In genomic region chr4:123120473-123120872, GRCh38 we compare ENCODE assay signal across 23 cellular contexts.
DNase-seq lines count a peak whose midpoint lies in the region; ATAC-seq, FAIRE-seq and TF ChIP-seq lines count a peak whose summit lies in the region.
"Had no signal": no experiment of that assay in that cellular context is flagged by ENCODE, and none has a peak within 500 bp of the region (broad histone marks: within the 10 kb centered on the region; RNA-seq: fewer than 3 reads in every experiment).

No MANE protein-coding gene starts in this region.

- no peaks in the 10 kb centered on the region for H3K27me3 ChIP-seq in brain microvascular endothelial cell (replicated peaks)
- H3K27me3 ChIP-seq in keratinocyte (ENCODE audit: control insufficient read depth, extremely low read depth, insufficient read depth, low read length), result no peaks in the 10 kb centered on the region
- H3K27me3 ChIP-seq in gastrocnemius medialis, result no peaks in the 10 kb centered on the region
- H3K27me3 ChIP-seq: ascending aorta, SJCRH30 had no signal

- H3K36me3 ChIP-seq in brain microvascular endothelial cell (replicated peaks), result no peaks in the 10 kb centered on the region
- no peaks in the 10 kb centered on the region for H3K36me3 ChIP-seq in keratinocyte (ENCODE audit: control insufficient read depth in 2 of 2, extremely low read depth in 1 of 2, insufficient read depth in 2 of 2, low read length in 2 of 2)
- no peaks in the 10 kb centered on the region for H3K36me3 ChIP-seq in gastrocnemius medialis
- H3K36me3 ChIP-seq: ascending aorta had no signal

- H3K9me3 ChIP-seq in keratinocyte (ENCODE audit: control insufficient read depth, low read depth, low read length) (no peaks in the 10 kb centered on the region), gastrocnemius medialis (no peaks in the 10 kb centered on the region)
- H3K9me3 ChIP-seq: ascending aorta, SJCRH30 had no signal

- no peak overlapping the region for H3K4me2 ChIP-seq in keratinocyte (ENCODE audit: control insufficient read depth, extremely low read depth, insufficient read depth, low read depth, low read length)

- H3K27ac ChIP-seq in brain microvascular endothelial cell (peak overlapping the region; percentile 71), keratinocyte (ENCODE audit: control insufficient read depth, insufficient read depth, low read length) (peak overlapping the region; percentile 47), gastrocnemius medialis (no peak overlapping the region)
- H3K27ac ChIP-seq: ascending aorta, SJCRH30 had no signal

- no peak for TF ChIP-seq POLR2A in gastrocnemius medialis (IDR thresholded peaks at IDR 0.05)

- DNase-seq in AG08396 (ENCODE audit: low spot score) (peak; percentile 38), M059J (ENCODE audit: low read depth) (peak; percentile 32), brain microvascular endothelial cell (peak; percentile 53), keratinocyte (ENCODE audit: low read depth, low spot score) (no peak), gastrocnemius medialis (no peak), HUDEP-2 (lab: John Stamatoyannopoulos, UW; ENCODE audit: unreplicated experiment in 76 of 76) (no peak), iPS-NIHi7 (ENCODE audit: extremely low spot score) (no peak)
- DNase-seq: ACHN; activated CD4-positive, alpha-beta T cell treated with anti-CD3 and anti-CD28 coated beads, Interleukin-2, amount 10 ng/mL, durations not matched to agents 24 days and 14 days; activated naive CD4-positive, alpha-beta T cell; activated T-cell treated with anti-CD3 and anti-CD28 coated beads for 4 hours; CD8-positive, alpha-beta T cell; erythroblast; kidney; MM.1S; NCI-H2029; NCI-H524 treated with DMSO at 0.1 percent for 48 hours; nephron progenitor cell; SJCRH30; stimulated activated naive B cell treated with anti-CD40 and anti-IgM and Interleukin-4, amounts not matched to agents 10 μg/mL and 1 μg/mL and 100 μg/mL, for 72 hours; T1000 had no signal

- no peak for FAIRE-seq in keratinocyte (lab: Jason Lieb, UNC)

- H4K20me1 ChIP-seq in keratinocyte (ENCODE audit: control insufficient read depth, extremely low read depth, insufficient read depth, low read length), result no peaks in the 10 kb centered on the region

- H3K9ac ChIP-seq in keratinocyte (ENCODE audit: control insufficient read depth, extremely low read depth, insufficient read depth, low read length), result no peak overlapping the region

- dilution Hi-C loops in keratinocyte (cut with MboI; ENCODE audit: extremely low pct_ligation_motif_present, low sequenced_read_pairs), result no loop called here

- TF ChIP-seq CTCF in brain microvascular endothelial cell (IDR thresholded peaks at IDR 0.05; ENCODE audit: low read depth, low read length, missing control alignments) (no peak), keratinocyte (optimal IDR thresholded peaks at IDR 0.05 in 1 of 3, IDR thresholded peaks at IDR 0.05 in 1 of 3, conservative IDR thresholded peaks at IDR 0.05 in 1 of 3; ENCODE audit: extremely low read depth in 1 of 3, insufficient read depth in 2 of 3, low read length in 3 of 3) (no peak), gastrocnemius medialis (IDR thresholded peaks at IDR 0.05 in 4 of 5, conservative IDR thresholded peaks at IDR 0.05 in 1 of 5) (no peak)

- peaks cover 10% of the 10 kb centered on the region for H3K4me1 ChIP-seq in keratinocyte (ENCODE audit: control insufficient read depth, extremely low read depth, insufficient read depth, low read length)
- no peaks in the 10 kb centered on the region for H3K4me1 ChIP-seq in gastrocnemius medialis
- H3K4me1 ChIP-seq: ascending aorta, SJCRH30 had no signal

- no peaks in the 10 kb centered on the region for H3K79me2 ChIP-seq in keratinocyte (ENCODE audit: control insufficient read depth, insufficient read depth, low read length)

- H3K4me3 ChIP-seq in brain microvascular endothelial cell (ENCODE audit: low read depth, low read length) (no peak overlapping the region), keratinocyte (ENCODE audit: control insufficient read depth in 2 of 3, extremely low read depth in 1 of 3, insufficient read depth in 2 of 3, low read depth in 1 of 3, low read length in 3 of 3) (no peak overlapping the region), gastrocnemius medialis (no peak overlapping the region)
- H3K4me3 ChIP-seq: ascending aorta, SJCRH30 had no signal

- no peak for ATAC-seq in gastrocnemius medialis
- no peak for ATAC-seq in HG02973 (IDR thresholded peaks at IDR 0.05; ENCODE audit: unreplicated experiment)
- ATAC-seq: CD8-positive, alpha-beta T cell; stimulated activated naive B cell treated with anti-CD40 and anti-IgM and Interleukin-4, amounts not matched to agents 10 μg/mL and 1 μg/mL and 100 μg/mL, for 72 hours had no signal

- H3K9me1 ChIP-seq in keratinocyte (ENCODE audit: control insufficient read depth, extremely low read depth, insufficient read depth, low read length), result no peaks in the 10 kb centered on the region

- in situ Hi-C loops in brain microvascular endothelial cell (cut with HindIII; ENCODE audit: low pct_ligation_motif_present, low sequenced_read_pairs), result no loop called here
- in situ Hi-C loops in gastrocnemius medialis (cut with MboI; ENCODE audit: low sequenced_read_pairs in 4 of 4), result loop anchor here in 2 of 4 donors (25.0 kb wide), 1 partner anchor 992 kb away; no protein-coding TSS in a partner anchor

- no peak overlapping the region for H2AFZ ChIP-seq in keratinocyte (ENCODE audit: control insufficient read depth, low read length)

- intact Hi-C loops in gastrocnemius medialis (cut with DNase I; ENCODE audit: low total_unique reads), result no loop called here

Comparison
In these comparisons a context has a peak if more than half of its experiments do, and no peak if none do; other contexts are left out.
1. DNase-seq: peak in AG08396 (single experiment), M059J (single experiment) and brain microvascular endothelial cell (single experiment); none in keratinocyte (single experiment), gastrocnemius medialis (0 of 2), HUDEP-2 (0 of 76) and iPS-NIHi7 (single experiment).
2. H3K27ac ChIP-seq: peak in brain microvascular endothelial cell (single experiment) and keratinocyte (single experiment); none in gastrocnemius medialis (0 of 4).